ENCODE assay signal across 9 cellular contexts in genomic region chr11:128471138-128471661, GRCh38.
DNase-seq lines count a peak whose midpoint lies in the region; ATAC-seq and TF ChIP-seq lines count a peak whose summit lies in the region.
"Had no signal": no experiment of that assay in that cellular context is flagged by ENCODE, and none has a peak within 500 bp of the region (broad histone marks: within the 10 kb centered on the region; RNA-seq: fewer than 3 reads in every experiment).

No MANE protein-coding gene starts in this region.

- H3K27ac Mint-ChIP-seq in CD4-positive, CD25-positive, alpha-beta regulatory T cell: peak overlapping the region; percentile 95 to 99 (median 98)
- peak overlapping the region; percentile 97 for H3K27ac Mint-ChIP-seq in activated naive CD4-positive, alpha-beta T cell treated with anti-CD3 and anti-CD28 coated beads for 36 hours

- H3K9me3 ChIP-seq in CD4-positive, CD25-positive, alpha-beta regulatory T cell (ENCODE audit: control insufficient read depth in 2 of 2, low read length in 2 of 2): no peaks in the 10 kb centered on the region
- no peaks in the 10 kb centered on the region for H3K9me3 ChIP-seq in stomach
- no peaks in the 10 kb centered on the region for H3K9me3 ChIP-seq in adrenal gland (replicated peaks in 1 of 3)
- H3K9me3 ChIP-seq: neutrophil had no signal

- DNase-seq in CD4-positive, CD25-positive, alpha-beta regulatory T cell: peak in 2 of 3 donors; percentile 72 to 89
- peak; percentile 79 for DNase-seq in activated naive CD4-positive, alpha-beta T cell treated with anti-CD3 and anti-CD28 coated beads for 36 hours
- no peak for DNase-seq in stomach
- no peak for DNase-seq in adrenal gland
- no peak for DNase-seq in NCI-H187 (lab: John Stamatoyannopoulos, UW)
- DNase-seq in Ammon's horn (ENCODE audit: low spot score): no peak

- peak; percentile 58 to 64 for ATAC-seq in CD4-positive, CD25-positive, alpha-beta regulatory T cell (ENCODE audit: low read depth in 2 of 2)
- ATAC-seq in GM19324 (IDR thresholded peaks at IDR 0.05; ENCODE audit: low FRiP score, unreplicated experiment) (peak; percentile 45), HG03159 (IDR thresholded peaks at IDR 0.05; ENCODE audit: unreplicated experiment) (peak; percentile 46)

- TF ChIP-seq EP300 in stomach (IDR thresholded peaks at IDR 0.05): no peak

- H3K36me3 Mint-ChIP-seq in CD4-positive, CD25-positive, alpha-beta regulatory T cell: peaks cover 95% of the 10 kb centered on the region
- peaks cover 93% of the 10 kb centered on the region for H3K36me3 Mint-ChIP-seq in activated naive CD4-positive, alpha-beta T cell treated with anti-CD3 and anti-CD28 coated beads for 36 hours (ENCODE audit: low read depth)

- no peak for TF ChIP-seq CTCF in stomach (IDR thresholded peaks at IDR 0.05)
- no peak for TF ChIP-seq CTCF in adrenal gland (IDR thresholded peaks at IDR 0.05)

- CTCF ChIA-PET in activated naive CD4-positive, alpha-beta T cell treated with anti-CD3 and anti-CD28 coated beads for 36 hours (lab: Charles Lee): interaction anchor here (0.6 to 4.5 kb wide), 14 partner anchors 9 to 360 kb away, joined by 3 to 40 read pairs (median 4); no protein-coding TSS in a partner anchor

- peak overlapping the region; percentile 97 for H3K27ac ChIP-seq in CD4-positive, CD25-positive, alpha-beta regulatory T cell (ENCODE audit: insufficient read depth, low read length, poor library complexity, severe bottlenecking)
- peak overlapping the region in 4 of 5 donors; percentile 23 to 68 (median 46) for H3K27ac ChIP-seq in stomach
- H3K27ac ChIP-seq in adrenal gland: peak overlapping the region in 1 of 5 donors; percentile 10
- H3K27ac ChIP-seq: neutrophil had no signal

- peaks cover 88% of the 10 kb centered on the region for H3K36me3 ChIP-seq in CD4-positive, CD25-positive, alpha-beta regulatory T cell (ENCODE audit: control insufficient read depth, insufficient read depth, low read length)
- H3K36me3 ChIP-seq in stomach (peaks cover 6 to 44% (median 25%) of the 10 kb centered on the region in 4 donors), adrenal gland (replicated peaks in 1 of 2) (no peaks in the 10 kb centered on the region)

- H3K4me3 Mint-ChIP-seq in CD4-positive, CD25-positive, alpha-beta regulatory T cell: peak overlapping the region; percentile 76 to 88 (median 83)
- peak overlapping the region; percentile 56 for H3K4me3 Mint-ChIP-seq in activated naive CD4-positive, alpha-beta T cell treated with anti-CD3 and anti-CD28 coated beads for 36 hours

- H3K4me1 Mint-ChIP-seq in CD4-positive, CD25-positive, alpha-beta regulatory T cell: peaks cover 48 to 99% (median 84%) of the 10 kb centered on the region in 4 donors
- peaks cover 95% of the 10 kb centered on the region for H3K4me1 Mint-ChIP-seq in activated naive CD4-positive, alpha-beta T cell treated with anti-CD3 and anti-CD28 coated beads for 36 hours (ENCODE audit: low read depth)

- intact Hi-C loops in activated naive CD4-positive, alpha-beta T cell treated with anti-CD3 and anti-CD28 coated beads for 36 hours (cut with micrococcal nuclease): loop anchor here (2.0 to 5.0 kb wide), 3 partner anchors 276 to 419 kb away; no protein-coding TSS in a partner anchor
- intact Hi-C loops in stomach (cut with DNase I; ENCODE audit: low total_unique reads) (no loop called here), adrenal gland (cut with DNase I) (no loop called here)

- peaks cover 100% of the 10 kb centered on the region for H3K4me1 ChIP-seq in CD4-positive, CD25-positive, alpha-beta regulatory T cell (ENCODE audit: control insufficient read depth, insufficient read depth, low read length, poor library complexity, severe bottlenecking)
- H3K4me1 ChIP-seq in stomach (peaks cover 54 to 94% (median 73%) of the 10 kb centered on the region in 4 donors), adrenal gland (replicated peaks in 1 of 2) (peaks cover 24 to 28% of the 10 kb centered on the region in 2 donors)

- 71 to 80% (median 75%) methylated on average over 3 of the region's 3 CpGs for WGBS in stomach, 5 donors
- 80 to 85% (median 82%) methylated on average over 3 of the region's 3 CpGs for WGBS in adrenal gland, 4 donors

- H3K4me3 ChIP-seq in CD4-positive, CD25-positive, alpha-beta regulatory T cell (ENCODE audit: low read depth, low read length): peak overlapping the region; percentile 81
- H3K4me3 ChIP-seq in stomach (no peak overlapping the region), adrenal gland (no peak overlapping the region)

- TF ChIP-seq POLR2A in stomach (IDR thresholded peaks at IDR 0.05): no peak
- no peak for TF ChIP-seq POLR2A in adrenal gland (IDR thresholded peaks at IDR 0.05)

- no peaks in the 10 kb centered on the region for H3K9me3 Mint-ChIP-seq in CD4-positive, CD25-positive, alpha-beta regulatory T cell
- no peaks in the 10 kb centered on the region for H3K9me3 Mint-ChIP-seq in activated naive CD4-positive, alpha-beta T cell treated with anti-CD3 and anti-CD28 coated beads for 36 hours

- H3K27me3 ChIP-seq in CD4-positive, CD25-positive, alpha-beta regulatory T cell (ENCODE audit: control insufficient read depth, insufficient read depth, low read length): no peaks in the 10 kb centered on the region
- H3K27me3 ChIP-seq in stomach (no peaks in the 10 kb centered on the region), adrenal gland (no peaks in the 10 kb centered on the region)
- H3K27me3 ChIP-seq: neutrophil had no signal

- H3K27me3 Mint-ChIP-seq in CD4-positive, CD25-positive, alpha-beta regulatory T cell: no peaks in the 10 kb centered on the region
- no peaks in the 10 kb centered on the region for H3K27me3 Mint-ChIP-seq in activated naive CD4-positive, alpha-beta T cell treated with anti-CD3 and anti-CD28 coated beads for 36 hours (ENCODE audit: low read depth)

Comparison
In these comparisons a context has a peak if more than half of its experiments do, and no peak if none do; other contexts are left out.
1. DNase-seq: peak in CD4-positive, CD25-positive, alpha-beta regulatory T cell (2 of 3) and activated naive CD4-positive, alpha-beta T cell treated with anti-CD3 and anti-CD28 coated beads for 36 hours (single experiment); none in stomach (single experiment), adrenal gland (0 of 7), NCI-H187 (0 of 2) and Ammon's horn (single experiment).
2. Peak in every context shown above with its lines, with median percentiles within 50 percentile points of each other: ATAC-seq.